In the genomic region with DNA sequence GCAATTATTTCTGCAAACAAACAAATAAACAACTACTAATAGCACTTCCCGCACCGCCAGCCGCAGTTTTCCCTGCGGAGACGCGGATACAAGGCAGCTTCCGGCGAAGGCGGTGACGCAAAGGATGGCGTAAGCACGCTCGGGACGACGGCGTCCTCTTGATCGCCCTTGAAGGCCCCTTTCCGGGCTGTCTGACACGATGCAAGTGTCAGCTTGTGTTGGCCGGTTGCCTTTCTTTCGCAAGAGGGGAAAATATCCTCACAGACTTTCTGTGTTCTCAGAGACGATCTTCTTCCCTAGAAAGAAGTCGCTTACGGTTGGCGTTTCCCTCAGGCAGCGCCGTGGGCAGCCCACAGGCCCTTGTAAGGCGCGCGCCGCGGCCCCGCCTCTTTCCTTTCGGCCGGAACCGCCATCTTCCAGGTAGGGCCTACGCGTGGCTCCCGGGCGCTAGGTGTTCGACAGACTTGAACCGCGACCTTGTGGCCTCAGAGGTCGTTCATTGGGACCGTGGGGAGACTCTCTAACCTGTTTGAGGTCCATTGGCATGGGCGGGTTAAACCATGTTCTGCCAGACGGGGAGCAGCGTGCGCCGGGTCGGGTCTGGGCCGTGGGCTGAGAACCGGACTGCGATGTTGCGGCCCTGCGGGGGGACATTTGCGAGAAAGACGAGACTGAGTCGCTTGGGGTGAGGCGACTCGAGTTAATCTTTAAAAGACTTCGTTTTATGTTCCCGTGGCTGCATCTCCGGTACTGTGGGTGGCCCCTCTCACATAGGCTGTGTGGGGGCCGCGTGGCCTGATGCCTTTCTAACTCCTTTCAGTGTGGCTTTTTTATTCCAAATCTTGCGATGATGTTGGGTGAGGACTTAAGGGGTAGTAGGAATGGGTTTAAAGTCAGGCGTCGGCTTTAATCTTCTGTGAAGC, we compare ENCODE assay signal across 8 cellular contexts.
A peak's percentile ranks its signal among the peaks of the same experiment; 100 is the strongest.
DNase-seq lines count a peak whose midpoint lies in the region; ATAC-seq, FAIRE-seq and TF ChIP-seq lines count a peak whose summit lies in the region.

TSS of gene RPL21 (plus strand) at position 393 of the 923 bp plus-strand sequence. CDS start 2,219 bp downstream, outside the sequence.

- peaks cover 34% of the 10 kb centered on the region for H3K36me3 ChIP-seq in Loucy (ENCODE audit: insufficient read depth, low read length)

- FAIRE-seq in H54 (lab: Jason Lieb, UNC) = peak; percentile 70

- peaks cover 41% of the 10 kb centered on the region for H3K4me1 ChIP-seq in Loucy (ENCODE audit: insufficient read depth, low read length, poor library complexity, severe bottlenecking)

- no peaks in the 10 kb centered on the region for H3K9me3 Mint-ChIP-seq in nephron progenitor cell
- no peaks in the 10 kb centered on the region for H3K9me3 Mint-ChIP-seq in stimulated activated naive CD8-positive, alpha-beta T cell treated with anti-CD3 and anti-CD28 coated beads, Interleukin-15, amount 100 ng/mL, for 72 hours

- peak; percentile 72 for TF ChIP-seq POLR2A in H54 (IDR thresholded peaks at IDR 0.05; ENCODE audit: low read depth, low read length)

- H3K4me3 ChIP-seq in Loucy (ENCODE audit: low read length, poor library complexity, severe bottlenecking) = peak within 1 kb of the TSS; percentile 99

- peaks cover 6% of the 10 kb centered on the region for H3K27me3 ChIP-seq in Loucy (ENCODE audit: insufficient read depth, low read length, poor library complexity, severe bottlenecking)

- peaks cover 37% of the 10 kb centered on the region for H3K4me1 Mint-ChIP-seq in nephron progenitor cell
- H3K4me1 Mint-ChIP-seq in stimulated activated naive CD8-positive, alpha-beta T cell treated with anti-CD3 and anti-CD28 coated beads, Interleukin-15, amount 100 ng/mL, for 72 hours = peaks cover 36% of the 10 kb centered on the region

- H3K4me2 ChIP-seq in Loucy (ENCODE audit: low read depth, low read length, poor library complexity, severe bottlenecking) = peak within 1 kb of the TSS; percentile 95

- DNase-seq in ELF-1 (ENCODE audit: low read depth, low spot score) (peak; percentile 96), H54 (ENCODE audit: insufficient read length, low spot score) (peak; percentile 57), SIG-M5 (lab: John Stamatoyannopoulos, UW) (peak; percentile 54), activated gamma-delta T cell (lab: John Stamatoyannopoulos, UW) (peak; percentile 77), fibroblast of the conjunctiva (ENCODE audit: low read depth) (peak; percentile 96), nephron progenitor cell (peak; percentile 88)
- peak; percentile 90 for DNase-seq in stimulated activated naive CD8-positive, alpha-beta T cell treated with anti-CD3 and anti-CD28 coated beads, Interleukin-15, amount 100 ng/mL, for 72 hours

- no peaks in the 10 kb centered on the region for H3F3A ChIP-seq in Loucy (ENCODE audit: low read depth)

- peaks cover 49% of the 10 kb centered on the region for H4K20me1 ChIP-seq in Loucy (ENCODE audit: insufficient read depth, low read length, poor library complexity, severe bottlenecking)

- peak within 1 kb of the TSS; percentile 57 for H2AFZ ChIP-seq in Loucy (ENCODE audit: low read length)

- H3K9me2 ChIP-seq in Loucy (replicated peaks; ENCODE audit: low read depth, low read length) = no peaks in the 10 kb centered on the region

- H3K36me3 Mint-ChIP-seq in nephron progenitor cell (ENCODE audit: low read depth) = peaks cover 21% of the 10 kb centered on the region

- H3K9ac ChIP-seq in Loucy (ENCODE audit: low read depth, low read length, poor library complexity, severe bottlenecking) = peak within 1 kb of the TSS; percentile 99

- no peaks in the 10 kb centered on the region for H3K9me3 ChIP-seq in Loucy (ENCODE audit: insufficient read depth, low read depth, low read length)

- H3K4me3 Mint-ChIP-seq in nephron progenitor cell = peak within 1 kb of the TSS; percentile 99
- H3K4me3 Mint-ChIP-seq in stimulated activated naive CD8-positive, alpha-beta T cell treated with anti-CD3 and anti-CD28 coated beads, Interleukin-15, amount 100 ng/mL, for 72 hours = peak within 1 kb of the TSS; percentile 94 to 98

- peak; percentile 98 for ATAC-seq in stimulated activated naive CD8-positive, alpha-beta T cell treated with anti-CD3 and anti-CD28 coated beads, Interleukin-15, amount 100 ng/mL, for 72 hours

- no peaks in the 10 kb centered on the region for H3K27me3 Mint-ChIP-seq in nephron progenitor cell (ENCODE audit: low read depth, poor library complexity)
- no peaks in the 10 kb centered on the region for H3K27me3 Mint-ChIP-seq in stimulated activated naive CD8-positive, alpha-beta T cell treated with anti-CD3 and anti-CD28 coated beads, Interleukin-15, amount 100 ng/mL, for 72 hours

- peak within 1 kb of the TSS; percentile 100 for H3K27ac Mint-ChIP-seq in nephron progenitor cell
- peak within 1 kb of the TSS; percentile 100 for H3K27ac Mint-ChIP-seq in stimulated activated naive CD8-positive, alpha-beta T cell treated with anti-CD3 and anti-CD28 coated beads, Interleukin-15, amount 100 ng/mL, for 72 hours

- TF ChIP-seq CTCF in Loucy (conservative IDR thresholded peaks at IDR 0.05; ENCODE audit: low read length) = no peak
- TF ChIP-seq CTCF in nephron progenitor cell (IDR thresholded peaks at IDR 0.05) = no peak

- H3K79me2 ChIP-seq in Loucy (ENCODE audit: insufficient read depth, low read length) = peaks cover 66% of the 10 kb centered on the region

Comparison
In these comparisons a context has a peak if more than half of its experiments do, and no peak if none do; other contexts are left out.
1. Peak in every context shown above with its lines: DNase-seq, ATAC-seq and H3K4me3 ChIP-seq.